In the genomic region with DNA sequence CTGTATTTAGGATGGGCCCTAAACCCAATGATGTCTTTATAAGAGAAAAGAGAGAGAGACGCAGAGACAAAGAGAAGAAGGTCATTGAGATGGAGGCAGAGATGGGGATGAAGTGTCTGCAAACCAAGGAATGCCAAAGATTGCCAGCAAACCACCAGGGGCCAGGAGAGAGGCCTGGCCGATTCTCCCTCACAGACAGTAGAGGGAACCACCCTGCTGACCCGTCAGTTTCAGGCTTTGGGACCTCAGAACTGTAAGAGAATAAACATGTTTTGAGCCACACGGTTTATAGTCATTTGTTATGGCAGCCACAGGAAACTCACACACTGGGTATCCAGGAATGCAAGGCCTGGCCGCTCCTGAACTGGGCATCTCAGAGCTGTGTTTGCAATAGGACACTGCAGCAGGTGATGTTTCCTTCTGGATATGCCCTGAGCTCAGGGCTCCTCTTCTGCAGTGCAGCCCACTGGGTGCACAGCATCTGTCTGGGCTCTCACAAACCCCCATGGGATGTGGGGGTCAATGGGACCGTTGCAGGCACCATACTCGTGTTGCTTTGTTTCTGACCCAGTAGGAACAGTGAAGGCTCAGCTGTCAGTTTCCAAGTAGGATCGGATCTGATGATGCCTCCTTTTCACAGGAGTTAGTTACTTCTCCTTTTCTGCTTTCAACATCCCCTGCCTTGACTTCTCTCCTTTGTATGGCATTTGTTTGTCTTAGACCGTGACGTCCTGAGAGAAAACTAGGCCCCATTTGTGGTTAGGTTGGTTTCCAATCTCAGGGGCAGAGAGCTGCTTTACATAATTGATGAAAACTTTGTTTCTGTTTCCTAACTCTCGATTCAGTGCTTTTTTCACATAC, we compare ENCODE assay signal across 9 cellular contexts. TPM values are rescaled to one million over a fixed set of nuclear protein-coding genes. Genes with fewer than 3 reads are reported as not detected.
A peak's percentile ranks its signal among the peaks of the same experiment; 100 is the strongest.
DNase-seq lines count a peak whose midpoint lies in the region; ATAC-seq, FAIRE-seq and TF ChIP-seq lines count a peak whose summit lies in the region.
"Had no signal": no experiment of that assay in that cellular context is flagged by ENCODE, and none has a peak within 500 bp of the region (broad histone marks: within the 10 kb centered on the region; RNA-seq: fewer than 3 reads in every experiment).

No MANE protein-coding gene starts in this region.

- no peaks in the 10 kb centered on the region for H3K27me3 ChIP-seq in GM06990 (replicated peaks; ENCODE audit: control insufficient read depth, insufficient read depth, low read length)
- no peaks in the 10 kb centered on the region for H3K27me3 ChIP-seq in left ventricle myocardium inferior (ENCODE audit: low read depth)

- no peak overlapping the region for H3K4me3 Mint-ChIP-seq in endothelial cell (ENCODE audit: unreplicated experiment)

- intact Hi-C loops in left ventricle myocardium inferior (cut with micrococcal nuclease) = no loop called here

- peaks cover 19% of the 10 kb centered on the region for H3K4me1 Mint-ChIP-seq in endothelial cell (ENCODE audit: unreplicated experiment)

- peak; percentile 62 for DNase-seq in GM06990 (ENCODE audit: extremely low read depth, insufficient read length)
- DNase-seq in cardiac fibroblast (ENCODE audit: low read depth in 2 of 2) = no peak
- no peak for DNase-seq in H54 (ENCODE audit: insufficient read length, low spot score)
- DNase-seq in NCI-H774 (lab: John Stamatoyannopoulos, UW) = no peak
- no peak for DNase-seq in endothelial cell (ENCODE audit: low spot score)
- DNase-seq in left ventricle myocardium inferior = no peak

- peaks cover 4% of the 10 kb centered on the region; the same call in 1 of the 2 replicates for H3K36me3 ChIP-seq in GM06990 (ENCODE audit: control insufficient read depth, insufficient read depth, low read length)
- H3K36me3 ChIP-seq in left ventricle myocardium inferior = peaks cover 7% of the 10 kb centered on the region

- FAIRE-seq in H54 (lab: Jason Lieb, UNC) = no peak

- H3K27ac ChIP-seq in left ventricle myocardium inferior (replicated peaks) = no peak overlapping the region
- H3K27ac ChIP-seq: parathyroid adenoma had no signal

- TF ChIP-seq POLR2A in H54 (IDR thresholded peaks at IDR 0.05; ENCODE audit: low read depth, low read length) = no peak

- H3K9me3 ChIP-seq in left ventricle myocardium inferior (replicated peaks) = no peaks in the 10 kb centered on the region

- no peaks in the 10 kb centered on the region for H3K9me3 Mint-ChIP-seq in endothelial cell (ENCODE audit: unreplicated experiment)

- peaks cover 42% of the 10 kb centered on the region for H3K4me1 ChIP-seq in left ventricle myocardium inferior

- H3K27ac Mint-ChIP-seq in endothelial cell (ENCODE audit: unreplicated experiment) = no peak overlapping the region

- H3K4me3 ChIP-seq in GM06990 (replicated peaks; ENCODE audit: low read depth, low read length) (peak overlapping the region; percentile 46; the same call in 1 of the 2 replicates), cardiac fibroblast (replicated peaks in 1 of 2; ENCODE audit: low read depth in 2 of 2, low read length in 2 of 2) (no peak overlapping the region), left ventricle myocardium inferior (no peak overlapping the region)

- TF ChIP-seq CTCF in GM06990 (IDR thresholded peaks at IDR 0.05; ENCODE audit: insufficient read depth, low read length, poor library complexity, severe bottlenecking) (peak; percentile 42), cardiac fibroblast (IDR thresholded peaks at IDR 0.05; ENCODE audit: low read depth, low read length) (peak; percentile 23), endothelial cell (IDR thresholded peaks at IDR 0.05; ENCODE audit: unreplicated experiment) (no peak), left ventricle myocardium inferior (IDR thresholded peaks at IDR 0.05; ENCODE audit: borderline replicate concordance) (no peak)

- H3K36me3 Mint-ChIP-seq in endothelial cell (ENCODE audit: low read depth, unreplicated experiment) = peaks cover 17% of the 10 kb centered on the region

- ATAC-seq in GM19463 (IDR thresholded peaks at IDR 0.05; ENCODE audit: unreplicated experiment) (peak; percentile 51), HG03342 (IDR thresholded peaks at IDR 0.05; ENCODE audit: unreplicated experiment) (peak; percentile 63)

- peaks cover 9% of the 10 kb centered on the region for H3K27me3 Mint-ChIP-seq in endothelial cell (ENCODE audit: unreplicated experiment)

RNA-seq across cellular contexts. Expression of gene PTPN18, which starts 20.8 kb away (rescaled TPM):
- 16.3 TPM for total RNA-seq in endothelial cell (ENCODE audit: unreplicated experiment)
- total RNA-seq in left ventricle myocardium inferior = 13.9 TPM

RNA-seq across cellular contexts. Expression of gene IMP4, which starts 34.0 kb away (rescaled TPM):
- total RNA-seq in endothelial cell (ENCODE audit: unreplicated experiment) (32.8 TPM), left ventricle myocardium inferior (57.2 TPM)

Comparison
In these comparisons a context has a peak if more than half of its experiments do, and no peak if none do; other contexts are left out.
1. CTCF ChIP-seq: peak in GM06990 (single experiment) and cardiac fibroblast (single experiment); none in endothelial cell (single experiment) and left ventricle myocardium inferior (single experiment).